ENCODE assay signal across 1 cellular context in genomic region chr6:135183532-135184440, GRCh38.
A peak's percentile ranks its signal among the peaks of the same experiment; 100 is the strongest.
TF ChIP-seq lines count a peak whose summit lies in the region.

No MANE protein-coding gene starts in this region.

TF ChIP-seq in HepG2, 621 proteins besides CTCF, POLR2A, EP300 and RAD21 (continued from another document):
- TF ChIP-seq ZNF407 (CRISPR knock-in tag; IDR thresholded peaks at IDR 0.05; ENCODE audit: not compliant biosample characterization): peak; percentile 45
- TF ChIP-seq ATF3 (CRISPR knock-in tag; IDR thresholded peaks at IDR 0.05): peak; percentile 10; the same call in 1 of the 2 replicates
- 0 out of 2 replicates have a peak, but pooled peaks have one; percentile 34 for TF ChIP-seq ZMYM3 (CRISPR knock-in tag; IDR thresholded peaks at IDR 0.05)
- TF ChIP-seq, protein P1, sequence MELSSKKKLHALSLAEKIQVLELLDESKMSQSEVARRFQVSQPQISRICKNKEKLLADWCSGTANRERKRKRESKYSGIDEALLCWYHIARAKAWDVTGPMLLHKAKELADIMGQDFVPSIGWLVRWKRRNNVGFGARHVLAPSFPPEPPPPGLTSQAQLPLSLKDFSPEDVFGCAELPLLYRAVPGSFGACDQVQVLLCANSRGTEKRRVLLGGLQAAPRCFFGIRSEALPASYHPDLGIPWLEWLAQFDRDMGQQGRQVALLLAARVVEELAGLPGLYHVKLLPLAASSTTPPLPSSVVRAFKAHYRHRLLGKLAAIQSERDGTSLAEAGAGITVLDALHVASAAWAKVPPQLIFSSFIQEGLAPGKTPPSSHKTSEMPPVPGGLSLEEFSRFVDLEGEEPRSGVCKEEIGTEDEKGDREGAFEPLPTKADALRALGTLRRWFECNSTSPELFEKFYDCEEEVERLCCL (CRISPR knock-in tag; IDR thresholded peaks at IDR 0.05; ENCODE audit: borderline replicate concordance): no peak
- TF ChIP-seq PTBP1 (IDR thresholded peaks at IDR 0.05; ENCODE audit: low read depth, low read length, poor library complexity, severe bottlenecking): no peak
- no peak for TF ChIP-seq YY1 (IDR thresholded peaks at IDR 0.05; ENCODE audit: insufficient read depth, insufficient replicate concordance, low read depth, low read length)
- TF ChIP-seq JUN (CRISPR knock-in tag; IDR thresholded peaks at IDR 0.05): no peak
- TF ChIP-seq, protein P2, sequence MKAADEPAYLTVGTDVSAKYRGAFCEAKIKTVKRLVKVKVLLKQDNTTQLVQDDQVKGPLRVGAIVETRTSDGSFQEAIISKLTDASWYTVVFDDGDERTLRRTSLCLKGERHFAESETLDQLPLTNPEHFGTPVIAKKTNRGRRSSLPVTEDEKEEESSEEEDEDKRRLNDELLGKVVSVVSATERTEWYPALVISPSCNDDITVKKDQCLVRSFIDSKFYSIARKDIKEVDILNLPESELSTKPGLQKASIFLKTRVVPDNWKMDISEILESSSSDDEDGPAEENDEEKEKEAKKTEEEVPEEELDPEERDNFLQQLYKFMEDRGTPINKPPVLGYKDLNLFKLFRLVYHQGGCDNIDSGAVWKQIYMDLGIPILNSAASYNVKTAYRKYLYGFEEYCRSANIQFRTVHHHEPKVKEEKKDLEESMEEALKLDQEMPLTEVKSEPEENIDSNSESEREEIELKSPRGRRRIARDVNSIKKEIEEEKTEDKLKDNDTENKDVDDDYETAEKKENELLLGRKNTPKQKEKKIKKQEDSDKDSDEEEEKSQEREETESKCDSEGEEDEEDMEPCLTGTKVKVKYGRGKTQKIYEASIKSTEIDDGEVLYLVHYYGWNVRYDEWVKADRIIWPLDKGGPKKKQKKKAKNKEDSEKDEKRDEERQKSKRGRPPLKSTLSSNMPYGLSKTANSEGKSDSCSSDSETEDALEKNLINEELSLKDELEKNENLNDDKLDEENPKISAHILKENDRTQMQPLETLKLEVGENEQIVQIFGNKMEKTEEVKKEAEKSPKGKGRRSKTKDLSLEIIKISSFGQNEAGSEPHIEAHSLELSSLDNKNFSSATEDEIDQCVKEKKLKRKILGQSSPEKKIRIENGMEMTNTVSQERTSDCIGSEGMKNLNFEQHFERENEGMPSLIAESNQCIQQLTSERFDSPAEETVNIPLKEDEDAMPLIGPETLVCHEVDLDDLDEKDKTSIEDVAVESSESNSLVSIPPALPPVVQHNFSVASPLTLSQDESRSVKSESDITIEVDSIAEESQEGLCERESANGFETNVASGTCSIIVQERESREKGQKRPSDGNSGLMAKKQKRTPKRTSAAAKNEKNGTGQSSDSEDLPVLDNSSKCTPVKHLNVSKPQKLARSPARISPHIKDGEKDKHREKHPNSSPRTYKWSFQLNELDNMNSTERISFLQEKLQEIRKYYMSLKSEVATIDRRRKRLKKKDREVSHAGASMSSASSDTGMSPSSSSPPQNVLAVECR (CRISPR knock-in tag; IDR thresholded peaks at IDR 0.05; ENCODE audit: borderline replicate concordance): no peak
- no peak for TF ChIP-seq BHLHE40 (IDR thresholded peaks at IDR 0.05; ENCODE audit: low read length)
- TF ChIP-seq ZNF274 (CRISPR knock-in tag; IDR thresholded peaks at IDR 0.05): peak; percentile 73; the same call in 1 of the 2 replicates
- TF ChIP-seq ZNF619 (CRISPR knock-in tag; IDR thresholded peaks at IDR 0.05): 0 out of 2 replicates have a peak, but pooled peaks have one; percentile 34
- TF ChIP-seq MNT (IDR thresholded peaks at IDR 0.05): no peak
- TF ChIP-seq ZNF660 (CRISPR knock-in tag; IDR thresholded peaks at IDR 0.05; ENCODE audit: borderline replicate concordance, low read depth): no peak
- TF ChIP-seq KDM5B (CRISPR knock-in tag; IDR thresholded peaks at IDR 0.05; ENCODE audit: borderline replicate concordance): no peak
- 0 out of 2 replicates have a peak, but pooled peaks have one; percentile 50 for TF ChIP-seq KDM2A (CRISPR knock-in tag; IDR thresholded peaks at IDR 0.05; ENCODE audit: borderline replicate concordance, low read depth)
- no peak for TF ChIP-seq ZNF792 (CRISPR knock-in tag; IDR thresholded peaks at IDR 0.05)
- no peak for TF ChIP-seq RBFOX2 (IDR thresholded peaks at IDR 0.05; ENCODE audit: low read depth, low read length)
